ENCODE assay signal across 2 cellular contexts in the genomic region with DNA sequence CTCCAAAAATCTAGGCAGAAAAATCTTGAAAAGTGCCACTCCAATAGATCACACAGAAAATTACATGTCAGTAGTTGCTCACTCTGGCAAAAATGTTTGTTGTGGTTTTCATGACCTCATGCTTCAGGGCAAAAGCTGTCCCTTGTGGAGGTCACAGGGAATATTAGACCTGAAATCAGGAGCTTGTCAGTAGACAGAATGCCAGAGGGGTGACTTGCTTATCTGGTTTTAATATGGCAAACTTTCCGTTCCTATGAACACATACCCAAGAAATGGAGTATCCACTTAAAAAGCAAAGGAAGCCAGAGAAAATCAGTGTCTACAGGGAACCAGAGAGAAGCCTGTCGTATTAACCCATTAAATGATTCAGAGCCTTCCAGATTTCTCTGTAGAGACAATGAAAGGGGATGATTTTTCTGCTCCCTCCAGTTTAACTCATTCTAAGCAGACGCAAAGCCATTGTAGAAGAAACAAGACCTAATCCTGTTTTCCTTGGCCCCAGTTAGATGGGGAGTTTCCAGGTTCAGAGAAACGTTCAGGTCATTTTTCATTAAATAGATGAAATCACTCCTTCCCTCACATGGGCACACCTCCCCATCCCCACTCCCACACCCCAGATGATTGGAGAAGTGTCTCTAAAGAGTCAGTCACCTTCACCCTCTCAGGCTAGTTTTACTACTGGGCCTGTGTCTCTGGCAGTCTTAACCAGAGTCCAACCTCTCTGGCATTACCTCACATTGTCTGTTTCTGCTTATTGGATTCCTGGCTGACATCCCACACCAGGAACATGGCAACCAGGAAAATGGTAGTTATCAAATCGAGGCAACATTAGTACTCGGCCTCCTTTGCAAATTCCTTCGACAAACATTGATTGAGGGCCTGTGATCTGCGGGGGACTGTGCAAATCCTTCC.
TF ChIP-seq lines count a peak whose summit lies in the region.

No MANE protein-coding gene starts in this region.

TF ChIP-seq in GM23338, 12 proteins besides CTCF, POLR2A, EP300 and RAD21 (continues in another document):
- TF ChIP-seq POLR2AphosphoS5 (IDR thresholded peaks at IDR 0.05; ENCODE audit: low read depth) (no peak), EZH2 (IDR thresholded peaks at IDR 0.05; ENCODE audit: low read depth, unreplicated experiment) (no peak), STAT1 (IDR thresholded peaks at IDR 0.05; ENCODE audit: unreplicated experiment) (no peak), JUNB (IDR thresholded peaks at IDR 0.05; ENCODE audit: unreplicated experiment) (no peak), EZH2phosphoT487 (IDR thresholded peaks at IDR 0.05; ENCODE audit: unreplicated experiment) (no peak), ZNF114 (CRISPR knock-in tag; IDR thresholded peaks at IDR 0.05) (no peak)
- TF ChIP-seq, protein P1, sequence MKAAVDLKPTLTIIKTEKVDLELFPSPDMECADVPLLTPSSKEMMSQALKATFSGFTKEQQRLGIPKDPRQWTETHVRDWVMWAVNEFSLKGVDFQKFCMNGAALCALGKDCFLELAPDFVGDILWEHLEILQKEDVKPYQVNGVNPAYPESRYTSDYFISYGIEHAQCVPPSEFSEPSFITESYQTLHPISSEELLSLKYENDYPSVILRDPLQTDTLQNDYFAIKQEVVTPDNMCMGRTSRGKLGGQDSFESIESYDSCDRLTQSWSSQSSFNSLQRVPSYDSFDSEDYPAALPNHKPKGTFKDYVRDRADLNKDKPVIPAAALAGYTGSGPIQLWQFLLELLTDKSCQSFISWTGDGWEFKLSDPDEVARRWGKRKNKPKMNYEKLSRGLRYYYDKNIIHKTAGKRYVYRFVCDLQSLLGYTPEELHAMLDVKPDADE (IDR thresholded peaks at IDR 0.05): no peak
- TF ChIP-seq, protein P2, sequence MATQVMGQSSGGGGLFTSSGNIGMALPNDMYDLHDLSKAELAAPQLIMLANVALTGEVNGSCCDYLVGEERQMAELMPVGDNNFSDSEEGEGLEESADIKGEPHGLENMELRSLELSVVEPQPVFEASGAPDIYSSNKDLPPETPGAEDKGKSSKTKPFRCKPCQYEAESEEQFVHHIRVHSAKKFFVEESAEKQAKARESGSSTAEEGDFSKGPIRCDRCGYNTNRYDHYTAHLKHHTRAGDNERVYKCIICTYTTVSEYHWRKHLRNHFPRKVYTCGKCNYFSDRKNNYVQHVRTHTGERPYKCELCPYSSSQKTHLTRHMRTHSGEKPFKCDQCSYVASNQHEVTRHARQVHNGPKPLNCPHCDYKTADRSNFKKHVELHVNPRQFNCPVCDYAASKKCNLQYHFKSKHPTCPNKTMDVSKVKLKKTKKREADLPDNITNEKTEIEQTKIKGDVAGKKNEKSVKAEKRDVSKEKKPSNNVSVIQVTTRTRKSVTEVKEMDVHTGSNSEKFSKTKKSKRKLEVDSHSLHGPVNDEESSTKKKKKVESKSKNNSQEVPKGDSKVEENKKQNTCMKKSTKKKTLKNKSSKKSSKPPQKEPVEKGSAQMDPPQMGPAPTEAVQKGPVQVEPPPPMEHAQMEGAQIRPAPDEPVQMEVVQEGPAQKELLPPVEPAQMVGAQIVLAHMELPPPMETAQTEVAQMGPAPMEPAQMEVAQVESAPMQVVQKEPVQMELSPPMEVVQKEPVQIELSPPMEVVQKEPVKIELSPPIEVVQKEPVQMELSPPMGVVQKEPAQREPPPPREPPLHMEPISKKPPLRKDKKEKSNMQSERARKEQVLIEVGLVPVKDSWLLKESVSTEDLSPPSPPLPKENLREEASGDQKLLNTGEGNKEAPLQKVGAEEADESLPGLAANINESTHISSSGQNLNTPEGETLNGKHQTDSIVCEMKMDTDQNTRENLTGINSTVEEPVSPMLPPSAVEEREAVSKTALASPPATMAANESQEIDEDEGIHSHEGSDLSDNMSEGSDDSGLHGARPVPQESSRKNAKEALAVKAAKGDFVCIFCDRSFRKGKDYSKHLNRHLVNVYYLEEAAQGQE (IDR thresholded peaks at IDR 0.05; ENCODE audit: unreplicated experiment): no peak

TF ChIP-seq in SK-N-SH, 30 proteins besides CTCF, POLR2A, EP300 and RAD21:
- TF ChIP-seq, protein P2 (IDR thresholded peaks at IDR 0.05; ENCODE audit: low read depth, low read length): peak; percentile 75
- TF ChIP-seq MXI1 (IDR thresholded peaks at IDR 0.05; ENCODE audit: low read depth, low read length): no peak; the same call in 1 of the 2 replicates
- no peak for TF ChIP-seq NRF1 (IDR thresholded peaks at IDR 0.05; ENCODE audit: low read depth, low read length)
- peak; percentile 78; the same call in 1 of the 2 replicates for TF ChIP-seq FOXM1 (IDR thresholded peaks at IDR 0.05; ENCODE audit: low read depth)
- TF ChIP-seq CHD2 (IDR thresholded peaks at IDR 0.05; ENCODE audit: low read length, partially characterized antibody): peak; percentile 7
- TF ChIP-seq POLR2AphosphoS5 (IDR thresholded peaks at IDR 0.05; ENCODE audit: low read depth, low read length): peak; percentile 76; the same call in 1 of the 2 replicates
- TF ChIP-seq RXRA (IDR thresholded peaks at IDR 0.05; ENCODE audit: borderline replicate concordance, low read depth): peak; percentile 100
- peak; percentile 93 for TF ChIP-seq JUND (IDR thresholded peaks at IDR 0.05)
- TF ChIP-seq YY1 (IDR thresholded peaks at IDR 0.05; ENCODE audit: low read depth): peak; percentile 53; the same call in 1 of the 2 replicates
- TF ChIP-seq FOXJ3 (CRISPR knock-in tag; IDR thresholded peaks at IDR 0.05): no peak
- TF ChIP-seq, protein P3, sequence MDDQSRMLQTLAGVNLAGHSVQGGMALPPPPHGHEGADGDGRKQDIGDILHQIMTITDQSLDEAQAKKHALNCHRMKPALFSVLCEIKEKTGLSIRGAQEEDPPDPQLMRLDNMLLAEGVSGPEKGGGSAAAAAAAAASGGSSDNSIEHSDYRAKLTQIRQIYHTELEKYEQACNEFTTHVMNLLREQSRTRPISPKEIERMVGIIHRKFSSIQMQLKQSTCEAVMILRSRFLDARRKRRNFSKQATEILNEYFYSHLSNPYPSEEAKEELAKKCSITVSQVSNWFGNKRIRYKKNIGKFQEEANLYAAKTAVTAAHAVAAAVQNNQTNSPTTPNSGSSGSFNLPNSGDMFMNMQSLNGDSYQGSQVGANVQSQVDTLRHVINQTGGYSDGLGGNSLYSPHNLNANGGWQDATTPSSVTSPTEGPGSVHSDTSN (IDR thresholded peaks at IDR 0.05): peak; percentile 94
- TF ChIP-seq ELF1 (IDR thresholded peaks at IDR 0.05): peak; percentile 43; the same call in 1 of the 2 replicates
- TF ChIP-seq, protein P4, sequence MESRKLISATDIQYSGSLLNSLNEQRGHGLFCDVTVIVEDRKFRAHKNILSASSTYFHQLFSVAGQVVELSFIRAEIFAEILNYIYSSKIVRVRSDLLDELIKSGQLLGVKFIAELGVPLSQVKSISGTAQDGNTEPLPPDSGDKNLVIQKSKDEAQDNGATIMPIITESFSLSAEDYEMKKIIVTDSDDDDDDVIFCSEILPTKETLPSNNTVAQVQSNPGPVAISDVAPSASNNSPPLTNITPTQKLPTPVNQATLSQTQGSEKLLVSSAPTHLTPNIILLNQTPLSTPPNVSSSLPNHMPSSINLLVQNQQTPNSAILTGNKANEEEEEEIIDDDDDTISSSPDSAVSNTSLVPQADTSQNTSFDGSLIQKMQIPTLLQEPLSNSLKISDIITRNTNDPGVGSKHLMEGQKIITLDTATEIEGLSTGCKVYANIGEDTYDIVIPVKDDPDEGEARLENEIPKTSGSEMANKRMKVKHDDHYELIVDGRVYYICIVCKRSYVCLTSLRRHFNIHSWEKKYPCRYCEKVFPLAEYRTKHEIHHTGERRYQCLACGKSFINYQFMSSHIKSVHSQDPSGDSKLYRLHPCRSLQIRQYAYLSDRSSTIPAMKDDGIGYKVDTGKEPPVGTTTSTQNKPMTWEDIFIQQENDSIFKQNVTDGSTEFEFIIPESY (IDR thresholded peaks at IDR 0.05; ENCODE audit: borderline replicate concordance, low read depth): peak; percentile 79
- TF ChIP-seq SIN3A (IDR thresholded peaks at IDR 0.05; ENCODE audit: borderline replicate concordance, low read depth, low read length): peak; percentile 84; the same call in 1 of the 2 replicates
- TF ChIP-seq, protein P5, sequence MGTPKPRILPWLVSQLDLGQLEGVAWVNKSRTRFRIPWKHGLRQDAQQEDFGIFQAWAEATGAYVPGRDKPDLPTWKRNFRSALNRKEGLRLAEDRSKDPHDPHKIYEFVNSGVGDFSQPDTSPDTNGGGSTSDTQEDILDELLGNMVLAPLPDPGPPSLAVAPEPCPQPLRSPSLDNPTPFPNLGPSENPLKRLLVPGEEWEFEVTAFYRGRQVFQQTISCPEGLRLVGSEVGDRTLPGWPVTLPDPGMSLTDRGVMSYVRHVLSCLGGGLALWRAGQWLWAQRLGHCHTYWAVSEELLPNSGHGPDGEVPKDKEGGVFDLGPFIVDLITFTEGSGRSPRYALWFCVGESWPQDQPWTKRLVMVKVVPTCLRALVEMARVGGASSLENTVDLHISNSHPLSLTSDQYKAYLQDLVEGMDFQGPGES (IDR thresholded peaks at IDR 0.05; ENCODE audit: low read depth, low read length): no peak
- TF ChIP-seq TCF12 (IDR thresholded peaks at IDR 0.05): peak; percentile 97
- TF ChIP-seq, protein P6, sequence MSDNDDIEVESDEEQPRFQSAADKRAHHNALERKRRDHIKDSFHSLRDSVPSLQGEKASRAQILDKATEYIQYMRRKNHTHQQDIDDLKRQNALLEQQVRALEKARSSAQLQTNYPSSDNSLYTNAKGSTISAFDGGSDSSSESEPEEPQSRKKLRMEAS (IDR thresholded peaks at IDR 0.05; ENCODE audit: low read depth): peak; percentile 86
- peak; percentile 3; the same call in 1 of the 2 replicates for TF ChIP-seq SMC3 (IDR thresholded peaks at IDR 0.05; ENCODE audit: low read depth, low read length)
- peak; percentile 76 for TF ChIP-seq RFX5 (IDR thresholded peaks at IDR 0.05; ENCODE audit: low read length)
- peak; percentile 55; the same call in 1 of the 2 replicates for TF ChIP-seq MEF2A (IDR thresholded peaks at IDR 0.05; ENCODE audit: borderline replicate concordance, low read depth)
- no peak for TF ChIP-seq EZH2phosphoT487 (IDR thresholded peaks at IDR 0.05; ENCODE audit: borderline replicate concordance, low read depth)
- TF ChIP-seq TAF1 (IDR thresholded peaks at IDR 0.05; ENCODE audit: borderline replicate concordance, low read depth, low read length): peak; percentile 32; the same call in 1 of the 2 replicates
- TF ChIP-seq GABPA (IDR thresholded peaks at IDR 0.05; ENCODE audit: low read depth): no peak
- peak; percentile 94 for TF ChIP-seq TEAD4 (IDR thresholded peaks at IDR 0.05; ENCODE audit: borderline replicate concordance, insufficient read depth)
- TF ChIP-seq, protein P7, sequence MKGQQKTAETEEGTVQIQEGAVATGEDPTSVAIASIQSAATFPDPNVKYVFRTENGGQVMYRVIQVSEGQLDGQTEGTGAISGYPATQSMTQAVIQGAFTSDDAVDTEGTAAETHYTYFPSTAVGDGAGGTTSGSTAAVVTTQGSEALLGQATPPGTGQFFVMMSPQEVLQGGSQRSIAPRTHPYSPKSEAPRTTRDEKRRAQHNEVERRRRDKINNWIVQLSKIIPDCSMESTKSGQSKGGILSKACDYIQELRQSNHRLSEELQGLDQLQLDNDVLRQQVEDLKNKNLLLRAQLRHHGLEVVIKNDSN (IDR thresholded peaks at IDR 0.05; ENCODE audit: borderline replicate concordance, low read depth): 0 out of 2 replicates have a peak, but pooled peaks have one; percentile 17
- TF ChIP-seq, protein P8, sequence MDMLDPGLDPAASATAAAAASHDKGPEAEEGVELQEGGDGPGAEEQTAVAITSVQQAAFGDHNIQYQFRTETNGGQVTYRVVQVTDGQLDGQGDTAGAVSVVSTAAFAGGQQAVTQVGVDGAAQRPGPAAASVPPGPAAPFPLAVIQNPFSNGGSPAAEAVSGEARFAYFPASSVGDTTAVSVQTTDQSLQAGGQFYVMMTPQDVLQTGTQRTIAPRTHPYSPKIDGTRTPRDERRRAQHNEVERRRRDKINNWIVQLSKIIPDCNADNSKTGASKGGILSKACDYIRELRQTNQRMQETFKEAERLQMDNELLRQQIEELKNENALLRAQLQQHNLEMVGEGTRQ (IDR thresholded peaks at IDR 0.05; ENCODE audit: borderline replicate concordance, low read depth, low read length): no peak
- TF ChIP-seq RCOR1 (IDR thresholded peaks at IDR 0.05; ENCODE audit: low read length): peak; percentile 26; the same call in 1 of the 2 replicates
- TF ChIP-seq FOSL2 (IDR thresholded peaks at IDR 0.05; ENCODE audit: borderline replicate concordance, low read depth): peak; percentile 80; the same call in 1 of the 2 replicates
- peak; percentile 90 for TF ChIP-seq NFIC (IDR thresholded peaks at IDR 0.05; ENCODE audit: borderline replicate concordance)
- TF ChIP-seq GATA2 (CRISPR knock-in tag; IDR thresholded peaks at IDR 0.05): no peak; the same call in 1 of the 2 replicates
